1 cellular context compared by ENCODE assay signal in genomic region chr20:1503564-1504227, GRCh38.
TF ChIP-seq lines count a peak whose summit lies in the region.

No MANE protein-coding gene starts in this region.

TF ChIP-seq in HepG2, 621 proteins besides CTCF, POLR2A, EP300 and RAD21 (continued from another document and continues in another):
- TF ChIP-seq HMGXB4 (CRISPR knock-in tag; IDR thresholded peaks at IDR 0.05; ENCODE audit: borderline replicate concordance in 1 of 2, low read depth in 1 of 2) (peak; percentile 84 to 98), ELF4 (CRISPR knock-in tag; IDR thresholded peaks at IDR 0.05; ENCODE audit: borderline replicate concordance) (no peak), UBTF (CRISPR knock-in tag; IDR thresholded peaks at IDR 0.05) (no peak), DRAP1 (CRISPR knock-in tag; IDR thresholded peaks at IDR 0.05) (0 out of 2 replicates have a peak, but pooled peaks have one; percentile 46), ZNF136 (CRISPR knock-in tag; IDR thresholded peaks at IDR 0.05; ENCODE audit: low read depth) (no peak), ZNF841 (CRISPR knock-in tag; IDR thresholded peaks at IDR 0.05; ENCODE audit: borderline replicate concordance) (no peak), KAT8 (CRISPR knock-in tag; IDR thresholded peaks at IDR 0.05) (peak; percentile 59; the same call in 1 of the 2 replicates), ZNF770 (CRISPR knock-in tag; IDR thresholded peaks at IDR 0.05) (no peak), ZNF546 (CRISPR knock-in tag; conservative IDR thresholded peaks at IDR 0.05) (no peak), CEBPG (CRISPR knock-in tag; IDR thresholded peaks at IDR 0.05) (peak; percentile 47; the same call in 1 of the 2 replicates), ETV5 (CRISPR knock-in tag; IDR thresholded peaks at IDR 0.05; ENCODE audit: borderline replicate concordance) (peak; percentile 76), AKNA (CRISPR knock-in tag; IDR thresholded peaks at IDR 0.05; ENCODE audit: borderline replicate concordance) (no peak), MAF1 (CRISPR knock-in tag; IDR thresholded peaks at IDR 0.05; ENCODE audit: borderline replicate concordance) (no peak), PHF5A (CRISPR knock-in tag; IDR thresholded peaks at IDR 0.05; ENCODE audit: low read depth, unreplicated experiment) (no peak), AHDC1 (CRISPR knock-in tag; IDR thresholded peaks at IDR 0.05; ENCODE audit: borderline replicate concordance) (no peak), GMEB1 (CRISPR knock-in tag; IDR thresholded peaks at IDR 0.05; ENCODE audit: borderline replicate concordance) (no peak), ARID5B (CRISPR knock-in tag; IDR thresholded peaks at IDR 0.05) (peak; percentile 64), KMT2B (CRISPR knock-in tag; IDR thresholded peaks at IDR 0.05) (0 out of 2 replicates have a peak, but pooled peaks have one; percentile 29), ZNF510 (CRISPR knock-in tag; IDR thresholded peaks at IDR 0.05; ENCODE audit: low read depth) (no peak), DNMT3B (CRISPR knock-in tag; conservative IDR thresholded peaks at IDR 0.05) (no peak), SMYD3 (CRISPR knock-in tag; IDR thresholded peaks at IDR 0.05) (no peak), ZNF691 (CRISPR knock-in tag; IDR thresholded peaks at IDR 0.05; ENCODE audit: borderline replicate concordance, low read depth) (no peak; the same call in 1 of the 2 replicates), AGO1 (IDR thresholded peaks at IDR 0.05; ENCODE audit: low read depth, low read length, poor library complexity, severe bottlenecking) (no peak), ATF5 (CRISPR knock-in tag; IDR thresholded peaks at IDR 0.05; ENCODE audit: low read depth) (no peak), KLF12 (CRISPR knock-in tag; IDR thresholded peaks at IDR 0.05; ENCODE audit: borderline replicate concordance) (no peak), HOXA5 (CRISPR knock-in tag; IDR thresholded peaks at IDR 0.05) (no peak), ZSCAN9 (CRISPR knock-in tag; IDR thresholded peaks at IDR 0.05; ENCODE audit: borderline replicate concordance) (peak; percentile 80), ZNF121 (CRISPR knock-in tag; IDR thresholded peaks at IDR 0.05) (no peak)
